ENCODE assay signal across 20 cellular contexts in genomic region chr5:145948047-145948446, GRCh38.
"Had no signal": no experiment of that assay in that cellular context is flagged by ENCODE, and none has a peak within 500 bp of the region (broad histone marks: within the 10 kb centered on the region; RNA-seq: fewer than 3 reads in every experiment).

No MANE protein-coding gene starts in this region.

- H3K9me3 ChIP-seq: heart right ventricle, pancreas, prostate gland, thoracic aorta, transverse colon had no signal

- H3K4me3 ChIP-seq: heart right ventricle, lung, pancreas, prostate gland, thoracic aorta, transverse colon had no signal

- H3K27ac ChIP-seq: prostate gland, thoracic aorta, transverse colon had no signal

- H3K27me3 ChIP-seq: pancreas, transverse colon had no signal

- DNase-seq: cerebellar nuclear complex; effector memory CD8-positive, alpha-beta T cell; heart right ventricle; islet precursor cell; left cardiac atrium; left ventricle myocardium superior; mesendoderm; naive B cell; occipital lobe; pancreas; retina; stimulated activated CD4-positive, alpha-beta T cell treated with anti-CD3 and anti-CD28 coated beads, Interleukin-2, amount 100 ng/mL, for 24 hours; stimulated activated CD4-positive, alpha-beta T cell treated with anti-CD3 and anti-CD28 coated beads, Interleukin-4, amount 100 ng/mL, for 4 hours; stimulated activated naive B cell treated with anti-CD40 and anti-IgM and Interleukin-4, amounts not matched to agents 10 μg/mL and 1 μg/mL and 100 μg/mL, for 72 hours; transverse colon had no signal

- H3K4me1 ChIP-seq: prostate gland had no signal

- H3K36me3 ChIP-seq: heart right ventricle, pancreas, prostate gland, thoracic aorta, transverse colon had no signal

- ATAC-seq: heart right ventricle; left cardiac atrium; left ventricle myocardium superior; sciatic nerve; stimulated activated naive B cell treated with anti-CD40 and anti-IgM and Interleukin-4, amounts not matched to agents 10 μg/mL and 1 μg/mL and 100 μg/mL, for 72 hours; stimulated activated naive CD8-positive, alpha-beta T cell treated with anti-CD3 and anti-CD28 coated beads, Interleukin-15, amount 100 ng/mL, for 72 hours had no signal
